Comparison of ENCODE assay signal across 20 cellular contexts in the genomic region with DNA sequence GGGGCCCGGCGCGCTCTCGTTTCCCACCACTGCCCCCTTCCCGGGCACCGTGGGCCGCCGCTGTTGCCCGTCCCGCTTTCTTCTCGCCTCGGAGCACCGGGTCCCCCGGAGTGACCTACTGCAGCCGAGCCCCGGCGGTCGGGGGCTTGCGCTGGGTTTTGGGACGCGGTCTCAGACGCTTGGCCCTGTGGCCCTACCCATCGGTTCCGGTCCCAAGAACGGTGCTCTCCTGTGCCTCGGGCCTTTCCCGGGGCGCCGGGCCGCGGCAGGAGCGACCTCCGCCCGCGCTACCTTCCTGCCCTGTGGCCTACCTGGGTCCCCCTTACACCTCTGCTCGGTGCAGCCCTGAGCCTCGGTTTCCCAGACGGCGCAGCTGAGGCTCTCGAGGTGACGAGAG. TPM values are rescaled to one million over a fixed set of nuclear protein-coding genes. Genes with fewer than 3 reads are reported as not detected.
"Had no signal": no experiment of that assay in that cellular context is flagged by ENCODE, and none has a peak within 500 bp of the region (broad histone marks: within the 10 kb centered on the region; RNA-seq: fewer than 3 reads in every experiment).

No MANE protein-coding gene starts in this region.

- H3K27ac Mint-ChIP-seq: activated CD4-positive, alpha-beta memory T cell treated with anti-CD3 and anti-CD28 coated beads, Interleukin-2, amount 10 ng/mL, durations not matched to agents 7 days and 5 days; activated naive CD8-positive, alpha-beta T cell treated with anti-CD3 and anti-CD28 coated beads, Interleukin-2, amount 10 ng/mL, durations not matched to agents 7 days and 5 days; activated T-cell treated with anti-CD3 and anti-CD28 coated beads, Interleukin-2, amount 50 U/mL, for 72 hours; immature natural killer cell; naive thymus-derived CD8-positive, alpha-beta T cell had no signal

- H3K4me3 ChIP-seq: lower lobe of right lung, mucosa of descending colon, psoas muscle, sigmoid colon, upper lobe of right lung had no signal

- DNase-seq: activated CD4-positive, alpha-beta memory T cell treated with anti-CD3 and anti-CD28 coated beads, Interleukin-2, amount 10 ng/mL, durations not matched to agents 7 days and 5 days; activated CD4-positive, alpha-beta T cell treated with anti-CD3 and anti-CD28 coated beads for 1 hour; activated CD8-positive, alpha-beta memory T cell treated with anti-CD3 and anti-CD28 coated beads, Interleukin-2, amount 50 U/mL, for 4 hours; activated naive CD8-positive, alpha-beta T cell treated with anti-CD3 and anti-CD28 coated beads, Interleukin-2, amount 10 ng/mL, durations not matched to agents 7 days and 5 days; activated T-cell treated with anti-CD3 and anti-CD28 coated beads, Interleukin-2, amount 50 U/mL, for 72 hours; esophagus squamous epithelium; foreskin fibroblast; immature natural killer cell; left cardiac atrium; lower lobe of right lung; mucosa of descending colon; naive thymus-derived CD8-positive, alpha-beta T cell; psoas muscle; sigmoid colon; stimulated activated CD4-positive, alpha-beta T cell treated with anti-CD3 and anti-CD28 coated beads, Interleukin-12 subunit alpha, Interleukin-12 subunit beta, amount 100 ng/mL, for 4 hours; stimulated activated naive CD4-positive, alpha-beta T cell treated with Interleukin-2 at 50 U/mL for 16 hours; T-helper 2 cell; upper lobe of right lung had no signal

- H3K4me1 Mint-ChIP-seq: activated CD4-positive, alpha-beta memory T cell treated with anti-CD3 and anti-CD28 coated beads, Interleukin-2, amount 10 ng/mL, durations not matched to agents 7 days and 5 days; activated naive CD8-positive, alpha-beta T cell treated with anti-CD3 and anti-CD28 coated beads, Interleukin-2, amount 10 ng/mL, durations not matched to agents 7 days and 5 days; immature natural killer cell had no signal

- ATAC-seq: activated T-cell treated with anti-CD3 and anti-CD28 coated beads, Interleukin-2, amount 50 U/mL, for 72 hours; left cardiac atrium; lower lobe of right lung; mucosa of descending colon; naive thymus-derived CD8-positive, alpha-beta T cell; upper lobe of right lung had no signal

- H3K9me3 Mint-ChIP-seq: activated CD4-positive, alpha-beta memory T cell treated with anti-CD3 and anti-CD28 coated beads, Interleukin-2, amount 10 ng/mL, durations not matched to agents 7 days and 5 days; activated naive CD8-positive, alpha-beta T cell treated with anti-CD3 and anti-CD28 coated beads, Interleukin-2, amount 10 ng/mL, durations not matched to agents 7 days and 5 days; activated T-cell treated with anti-CD3 and anti-CD28 coated beads, Interleukin-2, amount 50 U/mL, for 72 hours; immature natural killer cell had no signal

- H3K27ac ChIP-seq: esophagus squamous epithelium, lower lobe of right lung, psoas muscle, sigmoid colon, upper lobe of right lung had no signal

- H3K36me3 Mint-ChIP-seq: activated naive CD8-positive, alpha-beta T cell treated with anti-CD3 and anti-CD28 coated beads, Interleukin-2, amount 10 ng/mL, durations not matched to agents 7 days and 5 days; immature natural killer cell; naive thymus-derived CD8-positive, alpha-beta T cell had no signal

- H3K9me3 ChIP-seq: esophagus squamous epithelium, lower lobe of right lung, mucosa of descending colon, psoas muscle, sigmoid colon, upper lobe of right lung had no signal

- H3K4me1 ChIP-seq: lower lobe of right lung, psoas muscle, upper lobe of right lung had no signal

- H3K36me3 ChIP-seq: esophagus squamous epithelium, lower lobe of right lung, sigmoid colon, upper lobe of right lung had no signal

- H3K4me3 Mint-ChIP-seq: activated CD4-positive, alpha-beta memory T cell treated with anti-CD3 and anti-CD28 coated beads, Interleukin-2, amount 10 ng/mL, durations not matched to agents 7 days and 5 days; activated naive CD8-positive, alpha-beta T cell treated with anti-CD3 and anti-CD28 coated beads, Interleukin-2, amount 10 ng/mL, durations not matched to agents 7 days and 5 days; activated T-cell treated with anti-CD3 and anti-CD28 coated beads, Interleukin-2, amount 50 U/mL, for 72 hours; immature natural killer cell; naive thymus-derived CD8-positive, alpha-beta T cell had no signal

RNA-seq across cellular contexts. Expression of a gene that starts 21.6 kb away (rescaled TPM):
- total RNA-seq: activated CD4-positive, alpha-beta memory T cell treated with anti-CD3 and anti-CD28 coated beads, Interleukin-2, amount 10 ng/mL, durations not matched to agents 7 days and 5 days; activated naive CD8-positive, alpha-beta T cell treated with anti-CD3 and anti-CD28 coated beads, Interleukin-2, amount 10 ng/mL, durations not matched to agents 7 days and 5 days; activated T-cell treated with anti-CD3 and anti-CD28 coated beads, Interleukin-2, amount 50 U/mL, for 72 hours; cardiac septum; left cardiac atrium; lower lobe of right lung; naive thymus-derived CD8-positive, alpha-beta T cell; osteoblast; psoas muscle; upper lobe of right lung had no signal
- polyA plus RNA-seq: immature natural killer cell; naive thymus-derived CD8-positive, alpha-beta T cell; psoas muscle; sigmoid colon had no signal
